In the genomic region with DNA sequence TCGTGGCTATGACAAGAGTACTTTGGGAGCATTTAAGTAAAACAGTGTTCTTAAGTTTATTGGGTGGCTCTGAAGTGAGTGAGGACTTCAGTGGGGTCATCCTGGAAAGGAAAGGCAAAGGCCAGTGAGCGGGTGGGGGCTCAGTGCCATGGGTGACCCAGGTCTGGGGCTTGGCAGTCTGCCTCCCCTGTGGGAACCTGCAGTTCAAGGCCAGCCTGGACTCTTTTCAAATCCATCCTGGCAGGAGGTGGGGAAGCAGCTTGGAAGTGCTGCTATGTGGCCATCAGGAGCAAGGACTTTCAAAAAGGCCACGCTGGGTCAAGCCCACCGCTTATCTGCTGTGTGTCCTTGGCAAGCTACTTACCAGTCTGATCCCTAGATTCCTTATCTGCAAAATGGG, we compare ENCODE assay signal across 38 cellular contexts.
"Had no signal": no experiment of that assay in that cellular context is flagged by ENCODE, and none has a peak within 500 bp of the region (broad histone marks: within the 10 kb centered on the region; RNA-seq: fewer than 3 reads in every experiment).

No MANE protein-coding gene starts in this region.

- H3K9me3 ChIP-seq: ascending aorta had no signal

- H3K36me3 ChIP-seq: cardiac muscle cell had no signal

- H3K4me3 ChIP-seq: ascending aorta, cardiac muscle cell had no signal

- H3K27ac ChIP-seq: ascending aorta, cardiac muscle cell, VCaP had no signal

- ATAC-seq: activated CD8-positive, alpha-beta memory T cell treated with anti-CD3 and anti-CD28 coated beads, Interleukin-2, amount 10 ng/mL, durations not matched to agents 7 days and 5 days; activated CD8-positive, alpha-beta T cell treated with anti-CD3 and anti-CD28 coated beads for 36 hours; activated naive CD8-positive, alpha-beta T cell treated with anti-CD3 and anti-CD28 coated beads, Interleukin-2, amount 50 U/mL, for 24 hours had no signal

- H3K4me1 Mint-ChIP-seq: activated B cell treated with CpG ODN at 0.5 μM for 24 hours; activated CD4-positive, alpha-beta T cell treated with anti-CD3 and anti-CD28 coated beads, Interleukin-2, amount 10 ng/mL, durations not matched to agents 24 days and 14 days; activated CD8-positive, alpha-beta memory T cell treated with anti-CD3 and anti-CD28 coated beads, Interleukin-2, amount 10 ng/mL, durations not matched to agents 7 days and 5 days; activated naive CD4-positive, alpha-beta T cell treated with anti-CD3 and anti-CD28 coated beads, Interleukin-2, amount 10 ng/mL, durations not matched to agents 7 days and 5 days; activated naive CD4-positive, alpha-beta T cell treated with anti-CD3 and anti-CD28 coated beads, Interleukin-2, amount 50 U/mL, for 24 hours; activated naive CD8-positive, alpha-beta T cell treated with anti-CD3 and anti-CD28 coated beads, Interleukin-2, amount 10 ng/mL, durations not matched to agents 7 days and 5 days; activated naive CD8-positive, alpha-beta T cell treated with anti-CD3 and anti-CD28 coated beads, Interleukin-2, amount 50 U/mL, for 24 hours; central memory CD8-positive, alpha-beta T cell had no signal

- H3K9me3 Mint-ChIP-seq: activated CD4-positive, alpha-beta T cell treated with anti-CD3 and anti-CD28 coated beads, Interleukin-2, amount 10 ng/mL, durations not matched to agents 24 days and 14 days; activated naive CD4-positive, alpha-beta T cell treated with anti-CD3 and anti-CD28 coated beads, Interleukin-2, amount 50 U/mL, for 24 hours; activated naive CD8-positive, alpha-beta T cell treated with anti-CD3 and anti-CD28 coated beads, Interleukin-2, amount 10 ng/mL, durations not matched to agents 7 days and 5 days; activated naive CD8-positive, alpha-beta T cell treated with anti-CD3 and anti-CD28 coated beads, Interleukin-2, amount 50 U/mL, for 24 hours; activated T-helper 2 cell treated with anti-CD3 and anti-CD28 coated beads, Interferon-gamma antibody, Interleukin-2, Interleukin-4, amounts not matched to agents 10 μg/mL and 5 μg/mL and 100 μg/mL, durations not matched to agents 14 hours and 24 hours and 36 hours; T-helper 1 cell treated with Interleukin-12 subunit alpha and Interleukin-12 subunit beta and Interleukin-4 antibody, amounts not matched to agents 30 μg/mL and 1 μg/mL, for 36 hours; T-helper 2 cell treated with Interferon-gamma antibody and Interleukin-4, amounts not matched to agents 5 μg/mL and 100 μg/mL, for 36 hours had no signal

- H3K4me1 ChIP-seq: ascending aorta had no signal

- FAIRE-seq: bronchial epithelial cell, TTC549 had no signal

- DNase-seq: activated B cell treated with CpG ODN at 0.5 μM for 24 hours; activated CD4-positive, alpha-beta memory T cell treated with anti-CD3 and anti-CD28 coated beads for 36 hours; activated CD4-positive, alpha-beta T cell treated with anti-CD3 and anti-CD28 coated beads for 4 hours; activated CD4-positive, alpha-beta T cell treated with anti-CD3 and anti-CD28 coated beads, Interleukin-2, amount 10 ng/mL, durations not matched to agents 24 days and 14 days; activated CD4-positive, alpha-beta T cell treated with anti-CD3 and anti-CD28 coated beads, Interleukin-2, amount 50 U/mL, for 1 hour; activated CD4-positive, alpha-beta T cell treated with anti-CD3 and anti-CD28 coated beads, Interleukin-2, amount 50 U/mL, for 4 hours; activated CD4-positive, CD25-positive, alpha-beta regulatory T cell treated with anti-CD3 and anti-CD28 coated beads, Interleukin-2, amount 50 U/mL, for 72 hours; activated CD8-positive, alpha-beta memory T cell treated with anti-CD3 and anti-CD28 coated beads for 24 hours; activated CD8-positive, alpha-beta memory T cell treated with anti-CD3 and anti-CD28 coated beads, Interleukin-2, amount 10 ng/mL, durations not matched to agents 7 days and 5 days; activated CD8-positive, alpha-beta memory T cell treated with anti-CD3 and anti-CD28 coated beads, Interleukin-2, amount 50 U/mL, for 48 hours; activated CD8-positive, alpha-beta T cell treated with anti-CD3 and anti-CD28 coated beads for 36 hours; activated effector memory CD4-positive, alpha-beta T cell treated with Interleukin-2 at 50 U/mL for 16 hours; activated gamma-delta T cell; activated naive CD4-positive, alpha-beta T cell treated with anti-CD3 and anti-CD28 coated beads, Interleukin-2, amount 10 ng/mL, durations not matched to agents 7 days and 5 days; activated naive CD4-positive, alpha-beta T cell treated with Interleukin-2 at 50 U/mL for 16 hours; activated naive CD8-positive, alpha-beta T cell treated with anti-CD3 and anti-CD28 coated beads, Interleukin-2, amount 10 ng/mL, durations not matched to agents 7 days and 5 days; activated naive CD8-positive, alpha-beta T cell treated with anti-CD3 and anti-CD28 coated beads, Interleukin-2, amount 50 U/mL, for 24 hours; activated T-cell treated with anti-CD3 and anti-CD28 coated beads, Interleukin-2, amount 50 U/mL, for 24 hours; activated T-cell treated with anti-CD3 and anti-CD28 coated beads, Interleukin-2, amount 50 U/mL, for 48 hours; amygdala; anterior cingulate cortex; caudate nucleus; cerebellar nuclear complex; T-helper 1 cell; T-helper 2 cell; T-helper 9 cell had no signal

- H3K27me3 Mint-ChIP-seq: activated B cell treated with CpG ODN at 0.5 μM for 24 hours; activated CD4-positive, alpha-beta memory T cell treated with anti-CD3 and anti-CD28 coated beads for 36 hours; activated CD4-positive, alpha-beta T cell treated with anti-CD3 and anti-CD28 coated beads, Interleukin-2, amount 10 ng/mL, durations not matched to agents 24 days and 14 days; activated CD8-positive, alpha-beta memory T cell treated with anti-CD3 and anti-CD28 coated beads, Interleukin-2, amount 10 ng/mL, durations not matched to agents 7 days and 5 days; activated CD8-positive, alpha-beta T cell treated with anti-CD3 and anti-CD28 coated beads for 36 hours; activated naive CD4-positive, alpha-beta T cell treated with anti-CD3 and anti-CD28 coated beads, Interleukin-2, amount 10 ng/mL, durations not matched to agents 7 days and 5 days; activated naive CD4-positive, alpha-beta T cell treated with anti-CD3 and anti-CD28 coated beads, Interleukin-2, amount 50 U/mL, for 24 hours; activated naive CD8-positive, alpha-beta T cell treated with anti-CD3 and anti-CD28 coated beads, Interleukin-2, amount 50 U/mL, for 24 hours; activated T-cell treated with anti-CD3 and anti-CD28 coated beads, Interleukin-2, amount 50 U/mL, for 24 hours; central memory CD8-positive, alpha-beta T cell had no signal

- H3K36me3 Mint-ChIP-seq: activated CD4-positive, alpha-beta memory T cell treated with anti-CD3 and anti-CD28 coated beads for 36 hours; activated CD8-positive, alpha-beta memory T cell treated with anti-CD3 and anti-CD28 coated beads, Interleukin-2, amount 10 ng/mL, durations not matched to agents 7 days and 5 days; activated naive CD4-positive, alpha-beta T cell treated with anti-CD3 and anti-CD28 coated beads, Interleukin-2, amount 10 ng/mL, durations not matched to agents 7 days and 5 days; activated naive CD4-positive, alpha-beta T cell treated with anti-CD3 and anti-CD28 coated beads, Interleukin-2, amount 50 U/mL, for 24 hours; activated naive CD8-positive, alpha-beta T cell treated with anti-CD3 and anti-CD28 coated beads, Interleukin-2, amount 10 ng/mL, durations not matched to agents 7 days and 5 days had no signal

- H3K27ac Mint-ChIP-seq: activated B cell treated with CpG ODN at 0.5 μM for 24 hours; activated CD4-positive, alpha-beta memory T cell treated with anti-CD3 and anti-CD28 coated beads for 36 hours; activated CD4-positive, alpha-beta T cell treated with anti-CD3 and anti-CD28 coated beads, Interleukin-2, amount 10 ng/mL, durations not matched to agents 24 days and 14 days; activated CD8-positive, alpha-beta memory T cell treated with anti-CD3 and anti-CD28 coated beads, Interleukin-2, amount 10 ng/mL, durations not matched to agents 7 days and 5 days; activated CD8-positive, alpha-beta T cell treated with anti-CD3 and anti-CD28 coated beads for 36 hours; activated naive CD4-positive, alpha-beta T cell treated with anti-CD3 and anti-CD28 coated beads, Interleukin-2, amount 10 ng/mL, durations not matched to agents 7 days and 5 days; activated naive CD4-positive, alpha-beta T cell treated with anti-CD3 and anti-CD28 coated beads, Interleukin-2, amount 50 U/mL, for 24 hours; activated naive CD8-positive, alpha-beta T cell; activated naive CD8-positive, alpha-beta T cell treated with anti-CD3 and anti-CD28 coated beads, Interleukin-2, amount 10 ng/mL, durations not matched to agents 7 days and 5 days; activated naive CD8-positive, alpha-beta T cell treated with anti-CD3 and anti-CD28 coated beads, Interleukin-2, amount 50 U/mL, for 24 hours; activated T-cell treated with anti-CD3 and anti-CD28 coated beads, Interleukin-2, amount 50 U/mL, for 24 hours; activated T-helper 2 cell treated with anti-CD3 and anti-CD28 coated beads, Interferon-gamma antibody, Interleukin-2, Interleukin-4, amounts not matched to agents 10 μg/mL and 5 μg/mL and 100 μg/mL, durations not matched to agents 14 hours and 24 hours and 36 hours; T-helper 1 cell treated with Interleukin-12 subunit alpha and Interleukin-12 subunit beta and Interleukin-4 antibody, amounts not matched to agents 30 μg/mL and 1 μg/mL, for 36 hours; T-helper 2 cell treated with Interferon-gamma antibody and Interleukin-4, amounts not matched to agents 5 μg/mL and 100 μg/mL, for 36 hours had no signal

- H3K27me3 ChIP-seq: ascending aorta, cardiac muscle cell had no signal

- H3K4me3 Mint-ChIP-seq: activated B cell treated with CpG ODN at 0.5 μM for 24 hours; activated CD4-positive, alpha-beta memory T cell treated with anti-CD3 and anti-CD28 coated beads for 36 hours; activated CD4-positive, alpha-beta T cell treated with anti-CD3 and anti-CD28 coated beads, Interleukin-2, amount 10 ng/mL, durations not matched to agents 24 days and 14 days; activated CD8-positive, alpha-beta memory T cell treated with anti-CD3 and anti-CD28 coated beads, Interleukin-2, amount 10 ng/mL, durations not matched to agents 7 days and 5 days; activated CD8-positive, alpha-beta T cell treated with anti-CD3 and anti-CD28 coated beads for 36 hours; activated naive CD4-positive, alpha-beta T cell treated with anti-CD3 and anti-CD28 coated beads, Interleukin-2, amount 10 ng/mL, durations not matched to agents 7 days and 5 days; activated naive CD4-positive, alpha-beta T cell treated with anti-CD3 and anti-CD28 coated beads, Interleukin-2, amount 50 U/mL, for 24 hours; activated naive CD8-positive, alpha-beta T cell; activated naive CD8-positive, alpha-beta T cell treated with anti-CD3 and anti-CD28 coated beads, Interleukin-2, amount 10 ng/mL, durations not matched to agents 7 days and 5 days; activated naive CD8-positive, alpha-beta T cell treated with anti-CD3 and anti-CD28 coated beads, Interleukin-2, amount 50 U/mL, for 24 hours; activated T-cell treated with anti-CD3 and anti-CD28 coated beads, Interleukin-2, amount 50 U/mL, for 24 hours; brain; central memory CD8-positive, alpha-beta T cell; T-helper 1 cell treated with Interleukin-12 subunit alpha and Interleukin-12 subunit beta and Interleukin-4 antibody, amounts not matched to agents 30 μg/mL and 1 μg/mL, for 36 hours; T-helper 2 cell treated with Interferon-gamma antibody and Interleukin-4, amounts not matched to agents 5 μg/mL and 100 μg/mL, for 36 hours had no signal
